ENCODE assay signal across 8 cellular contexts in the genomic region with DNA sequence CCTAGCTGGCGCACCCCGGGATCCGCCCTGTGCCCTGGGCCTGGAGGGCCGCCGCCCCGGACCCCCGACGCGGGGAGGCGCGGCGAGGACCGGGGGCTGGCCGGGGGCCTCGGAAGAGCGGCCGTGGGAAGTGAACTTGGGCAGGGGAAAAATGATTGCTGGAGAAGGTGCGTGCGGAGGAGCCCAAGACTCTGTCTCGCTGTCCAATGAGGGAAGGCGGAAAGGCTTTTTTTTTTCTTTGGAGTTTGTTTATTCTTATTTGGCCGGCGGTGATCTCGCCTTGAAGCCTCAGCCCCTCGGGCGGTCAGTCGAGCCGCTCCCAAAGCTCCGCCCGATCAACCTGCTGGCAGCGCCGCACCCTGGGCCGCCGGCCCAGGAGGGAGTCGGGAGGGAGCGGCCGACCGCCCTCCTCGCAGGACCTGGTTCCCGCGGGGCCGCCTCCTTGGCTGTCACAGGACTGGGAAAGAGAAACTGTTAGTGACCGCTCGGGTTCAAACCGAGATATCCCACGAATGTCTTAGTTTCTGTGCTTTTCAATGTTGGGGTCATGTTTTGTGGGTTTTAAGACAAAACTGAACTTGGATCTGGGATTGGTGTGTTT. TPM values are rescaled to one million over a fixed set of nuclear protein-coding genes. Genes with fewer than 3 reads are reported as not detected.
DNase-seq lines count a peak whose midpoint lies in the region; ATAC-seq and TF ChIP-seq lines count a peak whose summit lies in the region.

No MANE protein-coding gene starts in this region.

- H3K36me3 ChIP-seq in body of pancreas (replicated peaks in 1 of 2; ENCODE audit: insufficient read depth in 1 of 2, low read depth in 2 of 2) (no peaks in the 10 kb centered on the region), sigmoid colon (peaks cover 0 to 9% (median 0%) of the 10 kb centered on the region in 4 donors)

- 0 to 1% methylated on average over 33 to 46 of the region's 46 CpGs for WGBS in body of pancreas, 2 donors
- 0 to 1% methylated on average over 46 of the region's 46 CpGs for WGBS in sigmoid colon, 2 donors

- TF ChIP-seq EP300 in sigmoid colon (IDR thresholded peaks at IDR 0.05), result peak in 1 of 4 donors; percentile 1

- H3K27me3 ChIP-seq in body of pancreas (no peaks in the 10 kb centered on the region), sigmoid colon (no peaks in the 10 kb centered on the region)

- H3K27ac ChIP-seq in body of pancreas (peak overlapping the region; percentile 100), sigmoid colon (peak overlapping the region; percentile 96 to 100 (median 100))

- TF ChIP-seq CTCF in body of pancreas (IDR thresholded peaks at IDR 0.05), result no peak
- TF ChIP-seq CTCF in sigmoid colon (IDR thresholded peaks at IDR 0.05), result no peak

- ATAC-seq in body of pancreas, result peak; percentile 47
- ATAC-seq in GM21360 (IDR thresholded peaks at IDR 0.05; ENCODE audit: unreplicated experiment), result no peak
- no peak for ATAC-seq in HG02763 (IDR thresholded peaks at IDR 0.05; ENCODE audit: unreplicated experiment)

- in situ Hi-C loops in G401 (cut with HindIII; ENCODE audit: low sequenced_read_pairs), result no loop called here

- intact Hi-C loops in body of pancreas (cut with DNase I) (no loop called here), sigmoid colon (cut with DNase I) (loop anchor here (5.0 to 10.0 kb wide), 5 partner anchors 32 to 1350 kb away; no protein-coding TSS in a partner anchor)

- DNase-seq in G401 (ENCODE audit: low spot score), result peak; percentile 61
- DNase-seq in HPDE6-E6E7 (ENCODE audit: extremely low spot score), result peak; percentile 44
- DNase-seq in T-helper 9 cell, result peak; percentile 22
- DNase-seq in body of pancreas, result peak; percentile 88 to 90 (median 89)
- peak; percentile 96 for DNase-seq in sigmoid colon

- H3K4me1 ChIP-seq in body of pancreas, result peaks cover 31% of the 10 kb centered on the region
- H3K4me1 ChIP-seq in sigmoid colon, result peaks cover 0 to 50% (median 41%) of the 10 kb centered on the region in 4 donors

- H3K9me3 ChIP-seq in body of pancreas (no peaks in the 10 kb centered on the region), sigmoid colon (no peaks in the 10 kb centered on the region)

- peak; percentile 70 to 83 (median 80) for TF ChIP-seq POLR2A in body of pancreas (IDR thresholded peaks at IDR 0.05)
- TF ChIP-seq POLR2A in sigmoid colon (IDR thresholded peaks at IDR 0.05), result peak; percentile 72 to 79

- H3K4me3 ChIP-seq in body of pancreas, result peak overlapping the region; percentile 90 to 95
- peak overlapping the region; percentile 54 for H3K4me3 ChIP-seq in iPS-11a (ENCODE audit: low read depth, low read length)
- H3K4me3 ChIP-seq in sigmoid colon, result peak overlapping the region; percentile 95 to 99 (median 98)

RNA-seq across cellular contexts. Expression of gene CPEB2, which starts 2.5 kb away (rescaled TPM):
- total RNA-seq in G401 (2014; rRNA removed; shearing (Covaris generic)), result not detected in 2 replicates
- 1 to 10 TPM; 6.6 to 8.0 TPM for total RNA-seq in body of pancreas
- 10 to 100 TPM; 27.5 to 39.2 (median 30.4) TPM for total RNA-seq in sigmoid colon
- polyA plus RNA-seq in sigmoid colon, result 1 to 10 TPM; 6.4 to 9.6 (median 7.2) TPM

Comparison
In these comparisons a context has a peak if more than half of its experiments do, and no peak if none do; other contexts are left out.
1. DNase-seq: peak in every context shown above with its lines; median percentile 96 in sigmoid colon; 89 in body of pancreas; 61 in G401; 44 in HPDE6-E6E7; 22 in T-helper 9 cell.